In the genomic region with DNA sequence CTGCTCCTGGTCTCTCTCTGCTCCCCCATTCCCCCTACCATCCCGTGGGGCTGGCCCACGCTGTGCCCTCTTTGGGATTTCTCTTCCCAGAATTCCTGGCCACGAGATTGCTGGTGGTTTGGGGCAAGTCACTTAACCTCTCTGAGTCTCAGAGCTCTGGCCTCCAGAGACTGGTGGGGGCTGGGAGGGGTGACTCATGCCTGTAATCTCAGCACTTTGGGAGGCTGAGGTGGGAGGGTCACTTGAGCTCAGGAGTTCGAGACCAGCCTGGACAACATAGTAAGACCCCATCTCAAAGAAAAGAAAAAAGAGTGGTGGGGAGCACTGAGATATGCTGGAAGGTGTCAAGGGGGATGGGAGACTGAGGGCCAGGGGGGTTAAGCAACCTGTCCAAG, we compare ENCODE assay signal across 1 cellular context.
A peak's percentile ranks its signal among the peaks of the same experiment; 100 is the strongest.
TF ChIP-seq lines count a peak whose summit lies in the region.

No MANE protein-coding gene starts in this region.

TF ChIP-seq in K562, 482 proteins besides CTCF, POLR2A, EP300 and RAD21 (continued from another document):
- TF ChIP-seq, protein P1, sequence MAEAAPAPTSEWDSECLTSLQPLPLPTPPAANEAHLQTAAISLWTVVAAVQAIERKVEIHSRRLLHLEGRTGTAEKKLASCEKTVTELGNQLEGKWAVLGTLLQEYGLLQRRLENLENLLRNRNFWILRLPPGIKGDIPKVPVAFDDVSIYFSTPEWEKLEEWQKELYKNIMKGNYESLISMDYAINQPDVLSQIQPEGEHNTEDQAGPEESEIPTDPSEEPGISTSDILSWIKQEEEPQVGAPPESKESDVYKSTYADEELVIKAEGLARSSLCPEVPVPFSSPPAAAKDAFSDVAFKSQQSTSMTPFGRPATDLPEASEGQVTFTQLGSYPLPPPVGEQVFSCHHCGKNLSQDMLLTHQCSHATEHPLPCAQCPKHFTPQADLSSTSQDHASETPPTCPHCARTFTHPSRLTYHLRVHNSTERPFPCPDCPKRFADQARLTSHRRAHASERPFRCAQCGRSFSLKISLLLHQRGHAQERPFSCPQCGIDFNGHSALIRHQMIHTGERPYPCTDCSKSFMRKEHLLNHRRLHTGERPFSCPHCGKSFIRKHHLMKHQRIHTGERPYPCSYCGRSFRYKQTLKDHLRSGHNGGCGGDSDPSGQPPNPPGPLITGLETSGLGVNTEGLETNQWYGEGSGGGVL (CRISPR knock-in tag; IDR thresholded peaks at IDR 0.05), result no peak
- TF ChIP-seq LCOR (CRISPR knock-in tag; IDR thresholded peaks at IDR 0.05) (0 out of 2 replicates have a peak, but pooled peaks have one; percentile 36), BRD9 (IDR thresholded peaks at IDR 0.05; ENCODE audit: low read depth, partially characterized antibody) (peak; percentile 52), ADNP (tag; IDR thresholded peaks at IDR 0.05) (peak; percentile 81), ZKSCAN3 (CRISPR knock-in tag; IDR thresholded peaks at IDR 0.05) (no peak), COPS2 (conservative IDR thresholded peaks at IDR 0.05) (no peak), SMARCA5 (IDR thresholded peaks at IDR 0.05) (0 out of 2 replicates have a peak, but pooled peaks have one; percentile 44), CBX3 (IDR thresholded peaks at IDR 0.05; ENCODE audit: borderline replicate concordance in 1 of 2, low read length in 2 of 2) (0 out of 3 replicates have a peak, but pooled peaks of 1 of the 2 experiments have one; percentile 18), HNRNPH1 (optimal IDR thresholded peaks at IDR 0.05; ENCODE audit: low read depth, low read length) (no peak), HDAC1 (IDR thresholded peaks at IDR 0.05) (peak in 1 of 2 experiments; percentile 11; a peak in 1 of 4 replicates), ZFP36 (IDR thresholded peaks at IDR 0.05; ENCODE audit: low read depth, low read length, partially characterized antibody) (peak; percentile 88), ARID1B (IDR thresholded peaks at IDR 0.05) (no peak), ZNF316 (IDR thresholded peaks at IDR 0.05) (no peak), KHSRP (IDR thresholded peaks at IDR 0.05) (no peak), FOXA3 (CRISPR knock-in tag; conservative IDR thresholded peaks at IDR 0.05 in 1 of 2, IDR thresholded peaks at IDR 0.05 in 1 of 2) (no peak), CBX8 (IDR thresholded peaks at IDR 0.05; ENCODE audit: borderline replicate concordance, extremely low read depth, low read depth, low read length, poor library complexity, severe bottlenecking) (no peak), ZNF121 (CRISPR knock-in tag; conservative IDR thresholded peaks at IDR 0.05) (peak; percentile 99), MEIS2 (IDR thresholded peaks at IDR 0.05; ENCODE audit: partially characterized antibody) (no peak), ZNF174 (CRISPR knock-in tag; IDR thresholded peaks at IDR 0.05) (no peak)
- TF ChIP-seq, protein P2, sequence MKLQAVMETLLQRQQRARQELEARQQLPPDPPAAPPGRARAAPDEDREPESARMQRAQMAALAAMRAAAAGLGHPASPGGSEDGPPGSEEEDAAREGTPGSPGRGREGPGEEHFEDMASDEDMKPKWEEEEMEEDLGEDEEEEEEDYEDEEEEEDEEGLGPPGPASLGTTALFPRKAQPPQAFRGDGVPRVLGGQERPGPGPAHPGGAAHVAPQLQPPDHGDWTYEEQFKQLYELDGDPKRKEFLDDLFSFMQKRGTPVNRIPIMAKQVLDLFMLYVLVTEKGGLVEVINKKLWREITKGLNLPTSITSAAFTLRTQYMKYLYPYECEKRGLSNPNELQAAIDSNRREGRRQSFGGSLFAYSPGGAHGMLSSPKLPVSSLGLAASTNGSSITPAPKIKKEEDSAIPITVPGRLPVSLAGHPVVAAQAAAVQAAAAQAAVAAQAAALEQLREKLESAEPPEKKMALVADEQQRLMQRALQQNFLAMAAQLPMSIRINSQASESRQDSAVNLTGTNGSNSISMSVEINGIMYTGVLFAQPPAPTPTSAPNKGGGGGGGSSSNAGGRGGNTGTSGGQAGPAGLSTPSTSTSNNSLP (IDR thresholded peaks at IDR 0.05; ENCODE audit: borderline replicate concordance, low read depth, low read length), result no peak
- TF ChIP-seq, protein P3, sequence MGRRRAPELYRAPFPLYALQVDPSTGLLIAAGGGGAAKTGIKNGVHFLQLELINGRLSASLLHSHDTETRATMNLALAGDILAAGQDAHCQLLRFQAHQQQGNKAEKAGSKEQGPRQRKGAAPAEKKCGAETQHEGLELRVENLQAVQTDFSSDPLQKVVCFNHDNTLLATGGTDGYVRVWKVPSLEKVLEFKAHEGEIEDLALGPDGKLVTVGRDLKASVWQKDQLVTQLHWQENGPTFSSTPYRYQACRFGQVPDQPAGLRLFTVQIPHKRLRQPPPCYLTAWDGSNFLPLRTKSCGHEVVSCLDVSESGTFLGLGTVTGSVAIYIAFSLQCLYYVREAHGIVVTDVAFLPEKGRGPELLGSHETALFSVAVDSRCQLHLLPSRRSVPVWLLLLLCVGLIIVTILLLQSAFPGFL (CRISPR knock-in tag; IDR thresholded peaks at IDR 0.05), result no peak
